Comparison of ENCODE assay signal across 21 cellular contexts in the genomic region with DNA sequence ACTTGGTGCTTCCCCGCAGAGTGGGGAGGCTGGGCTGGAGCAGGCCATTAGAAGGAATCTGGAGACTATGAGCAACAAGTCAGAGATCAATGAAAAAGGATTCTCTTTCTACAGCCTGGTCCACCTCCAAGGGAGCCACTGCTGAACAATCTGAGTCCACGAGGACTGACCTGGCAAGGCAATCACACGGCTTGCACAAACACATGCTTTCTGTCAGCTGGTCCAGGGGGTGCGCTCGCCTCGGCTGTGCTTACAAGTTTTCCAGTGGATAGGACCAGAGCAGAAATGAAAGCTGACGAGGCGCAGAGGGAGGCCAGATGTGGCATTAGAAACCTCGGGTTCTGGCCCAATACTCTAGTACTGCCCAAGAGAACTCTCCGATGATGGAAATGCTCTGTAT. TPM values are rescaled to one million over a fixed set of nuclear protein-coding genes. Genes with fewer than 3 reads are reported as not detected.
DNase-seq lines count a peak whose midpoint lies in the region; ATAC-seq and TF ChIP-seq lines count a peak whose summit lies in the region.
"Had no signal": no experiment of that assay in that cellular context is flagged by ENCODE, and none has a peak within 500 bp of the region (broad histone marks: within the 10 kb centered on the region; RNA-seq: fewer than 3 reads in every experiment).

No MANE protein-coding gene starts in this region.

- H2AFZ ChIP-seq in hepatocyte = no peak overlapping the region

- H3K27ac ChIP-seq in KOPT-K1 (ENCODE audit: low read depth, low read length, poor library complexity, severe bottlenecking) = peak overlapping the region; percentile 71
- H3K27ac ChIP-seq in hepatocyte = peak overlapping the region; percentile 83
- peak overlapping the region; percentile 74 for H3K27ac ChIP-seq in neutrophil
- H3K27ac ChIP-seq: C4-2B, KMS-11 had no signal

- peaks cover 95% of the 10 kb centered on the region for H3K4me1 Mint-ChIP-seq in Calu3 (ENCODE audit: low read depth, unreplicated experiment)

- peaks cover 57% of the 10 kb centered on the region for H3K36me3 ChIP-seq in KOPT-K1 (ENCODE audit: insufficient read depth, low read length)
- H3K36me3 ChIP-seq in hepatocyte (replicated peaks; ENCODE audit: insufficient read depth, low read depth) = no peaks in the 10 kb centered on the region
- no peaks in the 10 kb centered on the region for H3K36me3 ChIP-seq in neutrophil

- H3K4me3 ChIP-seq in hepatocyte = no peak overlapping the region
- no peak overlapping the region for H3K4me3 ChIP-seq in neutrophil (ENCODE audit: low read depth in 1 of 2, low read length in 1 of 2)

- no peak for ATAC-seq in HG02610 (IDR thresholded peaks at IDR 0.05; ENCODE audit: unreplicated experiment)
- ATAC-seq: PC-3, SK-N-SH treated with all-trans-retinoic acid at 6 μM for 48 hours had no signal

- H3K27me3 ChIP-seq in hepatocyte (no peaks in the 10 kb centered on the region), neutrophil (no peaks in the 10 kb centered on the region)

- intact Hi-C loops in Calu3 (cut with micrococcal nuclease; ENCODE audit: unreplicated experiment) = no loop called here

- H3K79me2 ChIP-seq in hepatocyte = peaks cover 22% of the 10 kb centered on the region

- TF ChIP-seq CTCF in Calu3 (IDR thresholded peaks at IDR 0.05; ENCODE audit: unreplicated experiment) (no peak), hepatocyte (IDR thresholded peaks at IDR 0.05; ENCODE audit: poor library complexity) (no peak), neutrophil (IDR thresholded peaks at IDR 0.05) (no peak)

- no peak overlapping the region for H3K4me3 Mint-ChIP-seq in Calu3 (ENCODE audit: low read depth, unreplicated experiment)

- 72% methylated on average over 10 of the region's 10 CpGs for WGBS in hepatocyte (ENCODE audit: low lambda C conversion rate, missing lambda C conversion rate)

- no peaks in the 10 kb centered on the region for H4K20me1 ChIP-seq in hepatocyte (ENCODE audit: insufficient read depth, poor library complexity, severe bottlenecking)

- no TSS peak for BruUV-seq in Calu3 (replicated peaks; lab: Mats Ljungman, UMichigan)

- H3K4me1 ChIP-seq in hepatocyte (ENCODE audit: insufficient read depth) = peaks cover 60% of the 10 kb centered on the region
- H3K4me1 ChIP-seq in neutrophil (ENCODE audit: control insufficient read depth in 1 of 2, insufficient read depth in 1 of 2, low read depth in 1 of 2, low read length in 1 of 2) = peaks cover 71 to 79% of the 10 kb centered on the region in 2 experiments

- H3K9me3 ChIP-seq in KOPT-K1 (ENCODE audit: insufficient read depth, low read length, poor library complexity, severe bottlenecking) = no peaks in the 10 kb centered on the region
- H3K9me3 ChIP-seq in hepatocyte (ENCODE audit: low read depth) = no peaks in the 10 kb centered on the region
- no peaks in the 10 kb centered on the region for H3K9me3 ChIP-seq in neutrophil

- no peaks in the 10 kb centered on the region for H3K9me2 ChIP-seq in hepatocyte (replicated peaks; ENCODE audit: insufficient read depth)

- H3K36me3 Mint-ChIP-seq in Calu3 (ENCODE audit: insufficient read depth, unreplicated experiment) = peaks cover 88% of the 10 kb centered on the region

- no peaks in the 10 kb centered on the region for H3K27me3 Mint-ChIP-seq in Calu3 (ENCODE audit: unreplicated experiment)

- H3K4me2 ChIP-seq in hepatocyte = no peak overlapping the region
- H3K4me2 ChIP-seq: KMS-11 had no signal

- H3K9me3 Mint-ChIP-seq in Calu3 (ENCODE audit: low read depth, unreplicated experiment) = no peaks in the 10 kb centered on the region

- CTCF ChIA-PET in Calu3 (lab: Charles Lee) = no interaction called here

- peak overlapping the region; percentile 57 for H3K27ac Mint-ChIP-seq in Calu3 (ENCODE audit: unreplicated experiment)

- DNase-seq in Calu3 (no peak), hepatocyte (ENCODE audit: low spot score) (no peak), dedifferentiated amniotic fluid mesenchymal stem cell (ENCODE audit: extremely low spot score) (no peak), kidney glomerular epithelial cell (lab: John Stamatoyannopoulos, UW) (no peak), NCI-H1417 (lab: John Stamatoyannopoulos, UW) (no peak)
- DNase-seq: DMS 273 treated with DMSO at 0.1 percent for 48 hours, DND-41, NCI-H1436, NCI-H1930, NCI-H345, NCI-H526, PC-3, SIG-M5 had no signal

RNA-seq across cellular contexts. Expression of gene KCNK5, which starts 18.1 kb away (rescaled TPM):
- total RNA-seq in Calu3 (2022) (62.4 and 77.5 TPM in 2 replicates), hepatocyte (11.4 and 11.6 TPM in 2 replicates)
- polyA plus RNA-seq in hepatocyte = 6.6 and 10.7 TPM in 2 replicates
- total RNA-seq: G401, M059J had no signal
